Comparison of ENCODE assay signal across 17 cellular contexts in genomic region chr13:79497852-79498251, GRCh38.
"Had no signal": no experiment of that assay in that cellular context is flagged by ENCODE, and none has a peak within 500 bp of the region (broad histone marks: within the 10 kb centered on the region; RNA-seq: fewer than 3 reads in every experiment).

No MANE protein-coding gene starts in this region.

- H3K4me3 Mint-ChIP-seq: endodermal cell, T-cell had no signal

- H3K36me3 Mint-ChIP-seq: T-cell had no signal

- H3K9me3 Mint-ChIP-seq: endodermal cell, T-cell had no signal

- DNase-seq: activated effector memory CD4-positive, alpha-beta T cell treated with anti-CD3 and anti-CD28 coated beads, Interleukin-2, amount 50 U/mL, for 16 hours; aorta; brain microvascular endothelial cell; central memory CD4-positive, alpha-beta T cell; colonic mucosa; endodermal cell; foreskin fibroblast; mesenchymal stem cell; naive thymus-derived CD4-positive, alpha-beta T cell; stimulated activated CD4-positive, alpha-beta T cell treated with anti-CD3 and anti-CD28 coated beads, Interleukin-12 subunit alpha, Interleukin-12 subunit beta, amount 100 ng/mL, for 4 hours; stimulated activated CD4-positive, alpha-beta T cell treated with anti-CD3 and anti-CD28 coated beads, Interleukin-1b, Interleukin-23, amount 100 ng/mL, for 48 hours; stimulated activated CD8-positive, alpha-beta memory T cell treated with anti-CD3 and anti-CD28 coated beads, Interleukin-4, amount 100 ng/mL, for 48 hours; stimulated activated naive CD4-positive, alpha-beta T cell; substantia nigra; T-cell; uterus had no signal

- ATAC-seq: naive thymus-derived CD4-positive, alpha-beta T cell; SK-N-SH treated with all-trans-retinoic acid at 6 μM for 48 hours; T-cell had no signal

- H3K27me3 Mint-ChIP-seq: naive thymus-derived CD4-positive, alpha-beta T cell; T-cell had no signal

- H3K27ac Mint-ChIP-seq: endodermal cell, T-cell had no signal
